ENCODE assay signal across 28 cellular contexts in genomic region chr2:1286929-1287328, GRCh38.
"Had no signal": no experiment of that assay in that cellular context is flagged by ENCODE, and none has a peak within 500 bp of the region (broad histone marks: within the 10 kb centered on the region; RNA-seq: fewer than 3 reads in every experiment).

No MANE protein-coding gene starts in this region.

- H3K4me3 Mint-ChIP-seq: activated CD8-positive, alpha-beta T cell treated with anti-CD3 and anti-CD28 coated beads, Interleukin-2, amount 10 ng/mL, durations not matched to agents 7 days and 5 days; activated naive CD4-positive, alpha-beta T cell treated with anti-CD3 and anti-CD28 coated beads, Interleukin-2, amount 50 U/mL, for 24 hours; central memory CD8-positive, alpha-beta T cell; T-helper 2 cell treated with Interferon-gamma antibody and Interleukin-4, amounts not matched to agents 5 μg/mL and 100 μg/mL, for 36 hours; WTC11 had no signal

- H3K27me3 Mint-ChIP-seq: activated naive CD4-positive, alpha-beta T cell treated with anti-CD3 and anti-CD28 coated beads, Interleukin-2, amount 50 U/mL, for 24 hours; central memory CD8-positive, alpha-beta T cell had no signal

- H3K9me3 ChIP-seq: breast epithelium, SJSA1 had no signal

- H3K36me3 Mint-ChIP-seq: activated naive CD4-positive, alpha-beta T cell treated with anti-CD3 and anti-CD28 coated beads, Interleukin-2, amount 50 U/mL, for 24 hours; WTC11 had no signal

- H3K4me1 ChIP-seq: breast epithelium had no signal

- H3K9me3 Mint-ChIP-seq: activated naive CD4-positive, alpha-beta T cell treated with anti-CD3 and anti-CD28 coated beads, Interleukin-2, amount 50 U/mL, for 24 hours; WTC11 had no signal

- H3K36me3 ChIP-seq: breast epithelium, SJSA1 had no signal

- H3K4me3 ChIP-seq: breast epithelium, SJSA1 had no signal

- H3K27ac ChIP-seq: breast epithelium, SJSA1 had no signal

- DNase-seq: activated CD4-positive, alpha-beta T cell treated with anti-CD3 and anti-CD28 coated beads for 48 hours; activated CD4-positive, alpha-beta T cell treated with anti-CD3 and anti-CD28 coated beads, Interleukin-2, amount 50 U/mL, for 4 hours; activated CD4-positive, CD25-positive, alpha-beta regulatory T cell treated with anti-CD3 and anti-CD28 coated beads, Interleukin-2, amount 50 U/mL, for 72 hours; activated CD8-positive, alpha-beta memory T cell treated with anti-CD3 and anti-CD28 coated beads, Interleukin-2, amount 50 U/mL, for 48 hours; activated CD8-positive, alpha-beta T cell treated with anti-CD3 and anti-CD28 coated beads, Interleukin-2, amount 10 ng/mL, durations not matched to agents 7 days and 5 days; activated effector memory CD4-positive, alpha-beta T cell treated with Interleukin-2 at 50 U/mL for 16 hours; activated naive CD4-positive, alpha-beta T cell; activated T-cell treated with anti-CD3 and anti-CD28 coated beads, Interleukin-2, amount 50 U/mL, for 1 hour; aorta; Karpas-422; NCI-H1048; NCI-H146; NCI-H187 treated with DMSO at 0.1 percent for 48 hours; NCI-H2171 treated with DMSO at 0.1 percent for 48 hours; NCI-H226; NCI-H526; NCI-H82; Right ventricle myocardium superior; RPMI8226; SW 1271 had no signal

- H3K4me1 Mint-ChIP-seq: activated naive CD4-positive, alpha-beta T cell treated with anti-CD3 and anti-CD28 coated beads, Interleukin-2, amount 50 U/mL, for 24 hours; central memory CD8-positive, alpha-beta T cell; WTC11 had no signal

- ATAC-seq: activated CD8-positive, alpha-beta T cell treated with anti-CD3 and anti-CD28 coated beads, Interleukin-2, amount 10 ng/mL, durations not matched to agents 7 days and 5 days; Panc1; SK-N-SH treated with all-trans-retinoic acid at 6 μM for 48 hours; WTC11 had no signal

- H3K27ac Mint-ChIP-seq: activated CD8-positive, alpha-beta T cell treated with anti-CD3 and anti-CD28 coated beads, Interleukin-2, amount 10 ng/mL, durations not matched to agents 7 days and 5 days; activated naive CD4-positive, alpha-beta T cell treated with anti-CD3 and anti-CD28 coated beads, Interleukin-2, amount 50 U/mL, for 24 hours; T-helper 2 cell treated with Interferon-gamma antibody and Interleukin-4, amounts not matched to agents 5 μg/mL and 100 μg/mL, for 36 hours; WTC11 had no signal

- H3K27me3 ChIP-seq: breast epithelium, SJSA1 had no signal
